In the genomic region with DNA sequence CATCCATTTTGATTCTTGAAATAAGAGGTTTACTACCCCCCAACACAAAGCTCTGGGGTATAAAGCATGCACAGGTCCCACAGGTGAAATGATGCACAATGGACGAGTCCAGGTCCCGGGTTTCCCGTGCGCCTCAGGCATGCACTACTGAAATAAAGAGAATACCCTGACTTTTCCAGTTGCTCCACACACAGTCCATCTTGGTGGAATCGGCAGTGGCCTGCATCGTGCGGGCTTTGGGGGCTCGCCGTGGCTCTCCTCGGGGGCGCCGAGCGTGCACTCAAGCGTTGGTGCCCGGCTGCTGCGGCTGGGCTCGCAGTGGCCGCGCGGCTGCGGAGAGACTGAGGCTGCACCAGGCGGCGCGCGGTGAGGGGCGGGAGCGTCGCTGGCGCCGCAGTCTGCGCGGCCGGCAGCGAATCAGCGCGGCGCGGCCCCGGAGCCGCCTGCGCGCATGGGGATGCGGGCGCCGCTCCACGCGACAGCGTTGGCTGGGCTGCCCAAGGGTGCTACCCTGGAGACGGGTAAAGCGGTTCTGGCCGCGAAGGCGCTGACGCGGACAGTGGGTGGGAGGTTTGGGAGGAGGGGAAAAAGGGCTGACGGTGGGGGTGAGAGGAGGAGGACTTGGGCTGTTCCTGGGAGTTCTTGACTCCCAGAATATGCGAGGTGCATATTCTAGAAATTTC, we compare ENCODE assay signal across 11 cellular contexts. TPM values are rescaled to one million over a fixed set of nuclear protein-coding genes. Genes with fewer than 3 reads are reported as not detected.
A peak's percentile ranks its signal among the peaks of the same experiment; 100 is the strongest.
DNase-seq lines count a peak whose midpoint lies in the region; ATAC-seq and TF ChIP-seq lines count a peak whose summit lies in the region.
"Had no signal": no experiment of that assay in that cellular context is flagged by ENCODE, and none has a peak within 500 bp of the region (broad histone marks: within the 10 kb centered on the region; RNA-seq: fewer than 3 reads in every experiment).

No MANE protein-coding gene starts in this region.

- peak overlapping the region; percentile 45 for H2AFZ ChIP-seq in hepatocyte

- no peaks in the 10 kb centered on the region for H3K4me1 Mint-ChIP-seq in T-helper 2 cell treated with Interferon-gamma antibody and Interleukin-4, amounts not matched to agents 5 μg/mL and 100 μg/mL, for 36 hours (ENCODE audit: low read depth)
- H3K4me1 Mint-ChIP-seq in stimulated activated effector memory CD8-positive, alpha-beta T cell treated with anti-CD3 and anti-CD28 coated beads, Interleukin-12 subunit alpha, Interleukin-12 subunit beta, amount 100 ng/mL, for 72 hours = no peaks in the 10 kb centered on the region

- no peaks in the 10 kb centered on the region for H4K20me1 ChIP-seq in hepatocyte (ENCODE audit: insufficient read depth, poor library complexity, severe bottlenecking)
- H4K20me1 ChIP-seq: BLaER1 had no signal

- 2% methylated on average over 53 of the region's 57 CpGs for WGBS in hepatocyte (ENCODE audit: low lambda C conversion rate, missing lambda C conversion rate)

- H3K9me3 ChIP-seq in hepatocyte (ENCODE audit: low read depth) = no peaks in the 10 kb centered on the region
- H3K9me3 ChIP-seq: Peyer's patch had no signal

- H3K4me1 ChIP-seq in hepatocyte (ENCODE audit: insufficient read depth) = no peaks in the 10 kb centered on the region
- H3K4me1 ChIP-seq: BLaER1 had no signal

- no peaks in the 10 kb centered on the region for H3K79me2 ChIP-seq in hepatocyte

- H3K9me2 ChIP-seq in hepatocyte (replicated peaks; ENCODE audit: insufficient read depth) = no peaks in the 10 kb centered on the region

- no peaks in the 10 kb centered on the region for H3K9me3 Mint-ChIP-seq in T-helper 2 cell treated with Interferon-gamma antibody and Interleukin-4, amounts not matched to agents 5 μg/mL and 100 μg/mL, for 36 hours
- H3K9me3 Mint-ChIP-seq in stimulated activated effector memory CD8-positive, alpha-beta T cell treated with anti-CD3 and anti-CD28 coated beads, Interleukin-12 subunit alpha, Interleukin-12 subunit beta, amount 100 ng/mL, for 72 hours = no peaks in the 10 kb centered on the region

- peak; percentile 51 for ATAC-seq in stimulated activated effector memory CD8-positive, alpha-beta T cell treated with anti-CD3 and anti-CD28 coated beads, Interleukin-12 subunit alpha, Interleukin-12 subunit beta, amount 100 ng/mL, for 72 hours

- peak overlapping the region; percentile 30 for H3K4me3 Mint-ChIP-seq in T-helper 2 cell treated with Interferon-gamma antibody and Interleukin-4, amounts not matched to agents 5 μg/mL and 100 μg/mL, for 36 hours
- no peak overlapping the region for H3K4me3 Mint-ChIP-seq in stimulated activated effector memory CD8-positive, alpha-beta T cell treated with anti-CD3 and anti-CD28 coated beads, Interleukin-12 subunit alpha, Interleukin-12 subunit beta, amount 100 ng/mL, for 72 hours

- H3K36me3 Mint-ChIP-seq in T-helper 2 cell treated with Interferon-gamma antibody and Interleukin-4, amounts not matched to agents 5 μg/mL and 100 μg/mL, for 36 hours (ENCODE audit: low read depth) = no peaks in the 10 kb centered on the region
- no peaks in the 10 kb centered on the region for H3K36me3 Mint-ChIP-seq in stimulated activated effector memory CD8-positive, alpha-beta T cell treated with anti-CD3 and anti-CD28 coated beads, Interleukin-12 subunit alpha, Interleukin-12 subunit beta, amount 100 ng/mL, for 72 hours

- peak overlapping the region; percentile 93 for H3K4me2 ChIP-seq in hepatocyte
- H3K4me2 ChIP-seq: BLaER1 had no signal

- no peak overlapping the region for H3K27ac ChIP-seq in hepatocyte
- H3K27ac ChIP-seq: BLaER1, Peyer's patch had no signal

- peaks cover 52% of the 10 kb centered on the region for H3K27me3 ChIP-seq in hepatocyte
- H3K27me3 ChIP-seq: BLaER1, Peyer's patch had no signal

- H3K27me3 Mint-ChIP-seq in T-helper 2 cell treated with Interferon-gamma antibody and Interleukin-4, amounts not matched to agents 5 μg/mL and 100 μg/mL, for 36 hours (ENCODE audit: low read depth) = peaks cover 46% of the 10 kb centered on the region

- no peak overlapping the region for H3K27ac Mint-ChIP-seq in T-helper 2 cell treated with Interferon-gamma antibody and Interleukin-4, amounts not matched to agents 5 μg/mL and 100 μg/mL, for 36 hours
- no peak overlapping the region for H3K27ac Mint-ChIP-seq in stimulated activated effector memory CD8-positive, alpha-beta T cell treated with anti-CD3 and anti-CD28 coated beads, Interleukin-12 subunit alpha, Interleukin-12 subunit beta, amount 100 ng/mL, for 72 hours

- DNase-seq in NCI-H2081 (lab: John Stamatoyannopoulos, UW) (peak; percentile 74 to 86), NCI-H2081 treated with DMSO at 0.1 percent for 48 hours (lab: John Stamatoyannopoulos, UW) (no peak), hepatocyte (ENCODE audit: low spot score) (peak; percentile 32), HCEC 1CT (no peak), SW 1271 (lab: John Stamatoyannopoulos, UW) (no peak), H4 (ENCODE audit: low spot score) (no peak)
- no peak for DNase-seq in T-helper 2 cell treated with Interferon-gamma antibody and Interleukin-4, amounts not matched to agents 5 μg/mL and 100 μg/mL, for 36 hours (ENCODE audit: low spot score)
- no peak for DNase-seq in stimulated activated effector memory CD8-positive, alpha-beta T cell treated with anti-CD3 and anti-CD28 coated beads, Interleukin-12 subunit alpha, Interleukin-12 subunit beta, amount 100 ng/mL, for 72 hours (ENCODE audit: low spot score in 2 of 2)

- peak overlapping the region; percentile 23 for H3K4me3 ChIP-seq in hepatocyte
- H3K4me3 ChIP-seq: BLaER1, lung had no signal

- H3K36me3 ChIP-seq in hepatocyte (replicated peaks; ENCODE audit: insufficient read depth, low read depth) = no peaks in the 10 kb centered on the region
- H3K36me3 ChIP-seq: BLaER1, Peyer's patch had no signal

- TF ChIP-seq CTCF in hepatocyte (IDR thresholded peaks at IDR 0.05; ENCODE audit: poor library complexity) = no peak

RNA-seq across cellular contexts. Expression of gene CCDC175, which starts 53.8 kb away (rescaled TPM):
- not detected in 2 replicates for total RNA-seq in hepatocyte
- polyA plus RNA-seq in hepatocyte = not detected in 2 replicates
- total RNA-seq in H4 (2014; rRNA removed; shearing (Covaris generic)) = not detected in 2 replicates

Comparison
In these comparisons a context has a peak if more than half of its experiments do, and no peak if none do; other contexts are left out.
1. DNase-seq: peak in NCI-H2081 (2 of 2) and hepatocyte (single experiment); none in NCI-H2081 treated with DMSO at 0.1 percent for 48 hours (single experiment), T-helper 2 cell treated with Interferon-gamma antibody and Interleukin-4, amounts not matched to agents 5 μg/mL and 100 μg/mL, for 36 hours (single experiment), stimulated activated effector memory CD8-positive, alpha-beta T cell treated with anti-CD3 and anti-CD28 coated beads, Interleukin-12 subunit alpha, Interleukin-12 subunit beta, amount 100 ng/mL, for 72 hours (0 of 2), HCEC 1CT (single experiment), SW 1271 (0 of 2) and H4 (single experiment).